In the genomic region with DNA sequence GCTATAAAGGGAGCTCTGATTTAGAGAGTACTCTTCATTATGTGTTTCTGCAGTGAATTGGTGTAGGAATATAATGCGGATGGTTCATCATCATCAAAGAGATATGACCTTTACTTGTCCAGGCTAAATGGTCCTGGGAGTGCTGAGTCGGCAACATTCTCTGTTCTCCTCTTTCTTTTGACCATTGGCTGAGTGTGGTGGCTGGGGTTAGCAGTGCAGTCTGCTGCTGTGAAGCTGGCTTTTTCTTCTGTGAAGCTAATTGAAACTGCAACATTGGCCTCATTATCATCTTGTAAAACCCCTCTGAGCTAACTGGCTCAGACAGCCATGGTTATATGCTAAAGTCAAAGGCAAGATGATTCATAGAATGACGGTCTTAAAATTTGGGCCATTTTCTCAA, we compare ENCODE assay signal across 18 cellular contexts.
DNase-seq lines count a peak whose midpoint lies in the region; ATAC-seq and TF ChIP-seq lines count a peak whose summit lies in the region.
"Had no signal": no experiment of that assay in that cellular context is flagged by ENCODE, and none has a peak within 500 bp of the region (broad histone marks: within the 10 kb centered on the region; RNA-seq: fewer than 3 reads in every experiment).

No MANE protein-coding gene starts in this region.

- H3K27me3 ChIP-seq in psoas muscle (ENCODE audit: insufficient read depth in 3 of 3, low read length in 2 of 3) = no peaks in the 10 kb centered on the region
- H3K27me3 ChIP-seq: BE2C, SJCRH30 had no signal

- ATAC-seq in psoas muscle (peak in 3 of 4 donors; percentile 64 to 74 (median 67)), HG03108 (IDR thresholded peaks at IDR 0.05; ENCODE audit: unreplicated experiment) (no peak), HG03439 (IDR thresholded peaks at IDR 0.05; ENCODE audit: unreplicated experiment) (no peak)

- H3K9me3 ChIP-seq in psoas muscle = no peaks in the 10 kb centered on the region
- H3K9me3 ChIP-seq: BE2C, Caco-2, SJCRH30 had no signal

- in situ Hi-C loops in SK-MEL-5 (cut with HindIII; ENCODE audit: low pct_unique_long_range_greater_than_20kb, low sequenced_read_pairs) = no loop called here

- WGBS in psoas muscle, 3 donors = 54 to 74% (median 54%) methylated on average over 3 of the region's 3 CpGs

- DNase-seq in ELF-1 (ENCODE audit: low read depth, low spot score) (peak; percentile 39), SK-MEL-5 (ENCODE audit: low read depth, low spot score) (peak; percentile 49), iPS-NIHi7 (ENCODE audit: extremely low spot score) (peak; percentile 21), psoas muscle (no peak), ureter (ENCODE audit: low spot score) (no peak)
- DNase-seq: BE2C; Caco-2; CD4-positive, CD25-positive, alpha-beta regulatory T cell; GDM1; GOT3; NCI-H1048; NCI-H1436; NCI-H1930; NCI-H345; NCI-H524 treated with DMSO at 0.1 percent for 48 hours; SJCRH30 had no signal

- H3K36me3 ChIP-seq in psoas muscle (ENCODE audit: insufficient read depth in 1 of 2, low read depth in 1 of 2) = no peaks in the 10 kb centered on the region
- H3K36me3 ChIP-seq: BE2C, SJCRH30 had no signal

- H3K4me1 ChIP-seq in psoas muscle = no peaks in the 10 kb centered on the region
- H3K4me1 ChIP-seq: BE2C, Caco-2, SJCRH30 had no signal

- intact Hi-C loops in psoas muscle (cut with DNase I) = no loop called here

- no peak overlapping the region for H3K4me3 ChIP-seq in psoas muscle
- H3K4me3 ChIP-seq: SJCRH30 had no signal

- no peak overlapping the region for H3K27ac ChIP-seq in psoas muscle
- H3K27ac ChIP-seq: SJCRH30 had no signal

- no peak for TF ChIP-seq CTCF in psoas muscle (IDR thresholded peaks at IDR 0.05)

Comparison
In these comparisons a context has a peak if more than half of its experiments do, and no peak if none do; other contexts are left out.
1. DNase-seq: peak in ELF-1 (single experiment), SK-MEL-5 (single experiment) and iPS-NIHi7 (single experiment); none in psoas muscle (0 of 2) and ureter (single experiment).
2. ATAC-seq: peak in psoas muscle (3 of 4); none in HG03108 (single experiment) and HG03439 (single experiment).